2 cellular contexts compared by ENCODE assay signal in the genomic region with DNA sequence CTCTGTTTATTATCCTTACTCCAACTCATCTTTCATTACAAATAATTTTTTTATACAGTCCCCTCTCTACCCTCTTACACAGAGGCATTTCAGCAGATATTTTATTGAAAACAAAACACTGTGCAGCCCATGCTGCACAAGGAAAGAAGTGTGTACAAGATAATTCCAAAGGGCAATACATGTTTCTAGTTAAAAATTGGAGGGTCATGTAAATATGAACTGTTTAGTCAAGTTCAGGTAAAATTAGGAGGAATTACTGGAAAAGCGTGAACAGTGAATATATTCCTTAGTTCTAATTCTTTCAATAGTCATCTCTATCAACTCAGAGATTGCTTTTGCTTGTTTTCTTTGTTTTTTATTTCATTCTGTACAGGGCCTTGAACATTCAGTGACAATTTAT.
TF ChIP-seq lines count a peak whose summit lies in the region.

No MANE protein-coding gene starts in this region.

TF ChIP-seq in HepG2, 621 proteins besides CTCF, POLR2A, EP300 and RAD21:
- TF ChIP-seq BORCS8-MEF2B (CRISPR knock-in tag; IDR thresholded peaks at IDR 0.05) (no peak), ZSCAN20 (CRISPR knock-in tag; IDR thresholded peaks at IDR 0.05; ENCODE audit: borderline replicate concordance) (no peak), CHD4 (IDR thresholded peaks at IDR 0.05; ENCODE audit: borderline replicate concordance, low read length) (no peak), NR2C2 (CRISPR knock-in tag; IDR thresholded peaks at IDR 0.05; ENCODE audit: borderline replicate concordance) (no peak), HDAC1 (CRISPR knock-in tag; IDR thresholded peaks at IDR 0.05) (no peak), ZNF225 (CRISPR knock-in tag; IDR thresholded peaks at IDR 0.05) (no peak), HNRNPH1 (optimal IDR thresholded peaks at IDR 0.05; ENCODE audit: low read depth, low read length) (no peak), JUNB (CRISPR knock-in tag; IDR thresholded peaks at IDR 0.05; ENCODE audit: borderline replicate concordance) (no peak), ONECUT2 (CRISPR knock-in tag; IDR thresholded peaks at IDR 0.05) (no peak)
- TF ChIP-seq, protein P1, sequence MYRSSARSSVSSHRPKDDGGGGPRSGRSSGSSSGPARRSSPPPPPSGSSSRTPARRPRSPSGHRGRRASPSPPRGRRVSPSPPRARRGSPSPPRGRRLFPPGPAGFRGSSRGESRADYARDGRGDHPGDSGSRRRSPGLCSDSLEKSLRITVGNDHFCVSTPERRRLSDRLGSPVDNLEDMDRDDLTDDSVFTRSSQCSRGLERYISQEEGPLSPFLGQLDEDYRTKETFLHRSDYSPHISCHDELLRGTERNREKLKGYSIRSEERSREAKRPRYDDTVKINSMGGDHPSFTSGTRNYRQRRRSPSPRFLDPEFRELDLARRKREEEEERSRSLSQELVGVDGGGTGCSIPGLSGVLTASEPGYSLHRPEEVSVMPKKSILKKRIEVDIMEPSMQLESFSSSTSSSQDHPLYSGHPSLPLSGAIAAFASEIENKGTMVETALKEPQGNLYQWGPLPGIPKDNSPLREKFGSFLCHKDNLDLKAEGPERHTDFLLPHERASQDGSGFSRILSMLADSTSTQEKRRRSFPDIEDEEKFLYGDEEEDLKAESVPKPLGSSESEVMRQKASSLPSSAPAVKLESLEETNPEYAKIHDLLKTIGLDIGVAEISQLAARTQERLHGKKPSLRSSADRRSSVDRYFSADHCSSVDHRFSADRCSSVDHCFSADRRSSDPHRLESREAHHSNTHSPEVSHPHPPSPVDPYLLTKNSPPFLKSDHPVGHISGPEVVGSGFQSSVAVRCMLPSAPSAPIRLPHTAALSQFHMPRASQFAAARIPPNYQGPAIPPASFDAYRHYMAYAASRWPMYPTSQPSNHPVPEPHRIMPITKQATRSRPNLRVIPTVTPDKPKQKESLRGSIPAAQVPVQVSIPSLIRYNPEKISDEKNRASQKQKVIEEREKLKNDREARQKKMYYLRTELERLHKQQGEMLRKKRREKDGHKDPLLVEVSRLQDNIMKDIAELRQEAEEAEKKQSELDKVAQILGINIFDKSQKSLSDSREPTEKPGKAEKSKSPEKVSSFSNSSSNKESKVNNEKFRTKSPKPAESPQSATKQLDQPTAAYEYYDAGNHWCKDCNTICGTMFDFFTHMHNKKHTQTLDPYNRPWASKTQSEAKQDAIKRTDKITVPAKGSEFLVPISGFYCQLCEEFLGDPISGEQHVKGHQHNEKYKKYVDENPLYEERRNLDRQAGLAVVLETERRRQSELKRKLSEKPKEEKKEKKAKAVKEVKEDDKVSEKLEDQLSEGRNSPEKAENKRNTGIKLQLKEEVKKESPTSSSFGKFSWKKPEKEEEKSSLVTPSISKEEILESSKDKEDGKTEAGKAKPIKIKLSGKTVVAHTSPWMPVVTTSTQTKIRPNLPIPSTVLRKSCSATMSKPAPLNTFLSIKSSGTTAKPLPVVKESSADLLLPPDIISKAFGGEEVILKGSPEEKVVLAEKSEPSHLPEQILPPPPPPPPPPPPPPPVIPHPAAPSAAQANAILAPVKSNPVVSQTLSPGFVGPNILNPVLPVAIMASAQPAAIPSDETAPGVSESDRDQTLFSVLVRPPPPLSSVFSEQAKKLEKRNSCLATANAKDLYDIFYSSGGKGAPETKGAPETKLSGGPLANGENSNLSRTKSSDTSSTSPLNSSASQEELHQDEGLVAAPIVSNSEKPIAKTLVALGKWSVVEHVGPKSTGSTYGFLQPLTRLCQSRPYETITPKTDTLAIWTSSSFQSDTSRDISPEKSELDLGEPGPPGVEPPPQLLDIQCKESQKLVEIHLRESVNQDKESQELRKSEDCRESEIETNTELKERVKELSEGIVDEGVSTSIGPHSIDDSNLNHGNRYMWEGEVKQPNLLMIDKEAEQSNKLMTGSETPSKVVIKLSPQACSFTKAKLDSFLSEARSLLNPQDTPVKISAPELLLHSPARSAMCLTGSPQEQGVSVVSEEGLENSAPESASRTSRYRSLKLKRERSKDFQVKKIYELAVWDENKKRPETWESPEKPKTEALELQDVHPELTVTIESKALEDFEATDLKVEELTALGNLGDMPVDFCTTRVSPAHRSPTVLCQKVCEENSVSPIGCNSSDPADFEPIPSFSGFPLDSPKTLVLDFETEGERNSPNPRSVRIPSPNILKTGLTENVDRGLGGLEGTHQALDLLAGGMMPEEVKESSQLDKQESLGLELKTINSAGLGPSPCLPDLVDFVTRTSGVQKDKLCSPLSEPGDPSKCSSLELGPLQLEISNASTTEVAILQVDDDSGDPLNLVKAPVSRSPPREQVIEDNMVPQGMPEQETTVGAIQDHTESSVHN (CRISPR knock-in tag; IDR thresholded peaks at IDR 0.05): no peak
- TF ChIP-seq, protein P2, sequence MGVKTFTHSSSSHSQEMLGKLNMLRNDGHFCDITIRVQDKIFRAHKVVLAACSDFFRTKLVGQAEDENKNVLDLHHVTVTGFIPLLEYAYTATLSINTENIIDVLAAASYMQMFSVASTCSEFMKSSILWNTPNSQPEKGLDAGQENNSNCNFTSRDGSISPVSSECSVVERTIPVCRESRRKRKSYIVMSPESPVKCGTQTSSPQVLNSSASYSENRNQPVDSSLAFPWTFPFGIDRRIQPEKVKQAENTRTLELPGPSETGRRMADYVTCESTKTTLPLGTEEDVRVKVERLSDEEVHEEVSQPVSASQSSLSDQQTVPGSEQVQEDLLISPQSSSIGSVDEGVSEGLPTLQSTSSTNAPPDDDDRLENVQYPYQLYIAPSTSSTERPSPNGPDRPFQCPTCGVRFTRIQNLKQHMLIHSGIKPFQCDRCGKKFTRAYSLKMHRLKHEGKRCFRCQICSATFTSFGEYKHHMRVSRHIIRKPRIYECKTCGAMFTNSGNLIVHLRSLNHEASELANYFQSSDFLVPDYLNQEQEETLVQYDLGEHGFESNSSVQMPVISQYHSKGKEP (CRISPR knock-in tag; IDR thresholded peaks at IDR 0.05): no peak

TF ChIP-seq in liver, 16 proteins besides CTCF, POLR2A, EP300 and RAD21:
- TF ChIP-seq FOXA2 (IDR thresholded peaks at IDR 0.05) (peak; percentile 70), FOXA1 (IDR thresholded peaks at IDR 0.05) (no peak), HNF4A (conservative IDR thresholded peaks at IDR 0.05) (peak; percentile 52 to 54), RXRA (IDR thresholded peaks at IDR 0.05) (peak; percentile 39 to 41), HNF4G (IDR thresholded peaks at IDR 0.05) (no peak), SP1 (IDR thresholded peaks at IDR 0.05) (peak; percentile 29), JUND (IDR thresholded peaks at IDR 0.05) (no peak)
TF ChIP-seq in liver: peak in this region for 4.
